In the genomic region with DNA sequence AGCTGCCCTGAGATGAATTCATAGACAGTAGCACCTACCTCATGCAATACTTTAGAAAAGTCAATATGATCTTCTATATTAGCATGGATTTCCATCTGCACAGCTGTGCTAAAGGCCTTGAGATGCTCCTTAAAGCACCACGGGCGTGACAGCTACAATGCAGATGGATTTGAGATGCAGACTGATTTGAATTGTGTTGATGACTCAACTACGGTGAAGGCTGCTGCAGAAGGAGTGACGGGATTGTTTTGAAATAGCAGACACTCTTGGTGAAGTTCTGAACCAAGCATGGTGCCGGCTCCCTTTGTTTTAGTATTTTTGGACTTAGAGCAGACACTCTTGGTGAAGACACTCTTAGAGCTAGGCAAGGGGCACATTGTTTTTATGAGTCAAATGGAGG, we compare ENCODE assay signal across 23 cellular contexts.
"Had no signal": no experiment of that assay in that cellular context is flagged by ENCODE, and none has a peak within 500 bp of the region (broad histone marks: within the 10 kb centered on the region; RNA-seq: fewer than 3 reads in every experiment).

No MANE protein-coding gene starts in this region.

- H3K4me1 ChIP-seq: left lung, right lobe of liver, transverse colon had no signal

- H3K9me3 Mint-ChIP-seq: naive B cell; nephron progenitor cell; stimulated activated memory B cell treated with anti-CD40 and anti-IgM and Interleukin-4, amounts not matched to agents 10 μg/mL and 1 μg/mL and 100 μg/mL, for 72 hours; stimulated activated naive CD8-positive, alpha-beta T cell treated with anti-CD3 and anti-CD28 coated beads, Interleukin-15, Interleukin-2, amounts not matched to agents 100 ng/mL and 50 ng/mL, for 24 hours had no signal

- H3K4me1 Mint-ChIP-seq: naive B cell; stimulated activated memory B cell treated with anti-CD40 and anti-IgM and Interleukin-4, amounts not matched to agents 10 μg/mL and 1 μg/mL and 100 μg/mL, for 72 hours had no signal

- H3K27ac Mint-ChIP-seq: naive B cell; nephron progenitor cell; stimulated activated memory B cell treated with anti-CD40 and anti-IgM and Interleukin-4, amounts not matched to agents 10 μg/mL and 1 μg/mL and 100 μg/mL, for 72 hours; stimulated activated naive CD8-positive, alpha-beta T cell treated with anti-CD3 and anti-CD28 coated beads, Interleukin-15, Interleukin-2, amounts not matched to agents 100 ng/mL and 50 ng/mL, for 24 hours had no signal

- FAIRE-seq: endometrium, keratinocyte had no signal

- H3K27ac ChIP-seq: esophagus muscularis mucosa, left lung, psoas muscle, right lobe of liver, spleen, transverse colon had no signal

- H3K27me3 Mint-ChIP-seq: stimulated activated naive CD8-positive, alpha-beta T cell treated with anti-CD3 and anti-CD28 coated beads, Interleukin-15, Interleukin-2, amounts not matched to agents 100 ng/mL and 50 ng/mL, for 24 hours had no signal

- DNase-seq: cortex of kidney; effector memory CD4-positive, alpha-beta T cell; gastrocnemius medialis; left lung; mesenchymal stem cell; midbrain; naive B cell; nephron progenitor cell; psoas muscle; retina; right lobe of liver; spleen; stimulated activated CD4-positive, alpha-beta T cell treated with anti-CD3 and anti-CD28 coated beads, Interleukin-15, amount 100 ng/mL, for 24 hours; stimulated activated CD4-positive, alpha-beta T cell treated with anti-CD3 and anti-CD28 coated beads, Interleukin-1b, Interleukin-23, amount 100 ng/mL, for 48 hours; stimulated activated CD4-positive, alpha-beta T cell treated with anti-CD3 and anti-CD28 coated beads, Interleukin-4, amount 100 ng/mL, for 24 hours; transverse colon had no signal

- H3K4me3 ChIP-seq: esophagus muscularis mucosa, gastrocnemius medialis, left lung, lung, psoas muscle, right lobe of liver, spleen, thoracic aorta, transverse colon had no signal

- H3K9me3 ChIP-seq: esophagus muscularis mucosa, gastrocnemius medialis, left lung, psoas muscle, right lobe of liver, spleen, thoracic aorta, transverse colon had no signal

- ATAC-seq: gastrocnemius medialis; left lung; psoas muscle; right lobe of liver; stimulated activated memory B cell treated with anti-CD40 and anti-IgM and Interleukin-4, amounts not matched to agents 10 μg/mL and 1 μg/mL and 100 μg/mL, for 72 hours had no signal

- H3K27me3 ChIP-seq: esophagus muscularis mucosa, gastrocnemius medialis, right lobe of liver, spleen, transverse colon had no signal

- H3K36me3 ChIP-seq: gastrocnemius medialis, right lobe of liver, transverse colon had no signal

- H3K36me3 Mint-ChIP-seq: stimulated activated memory B cell treated with anti-CD40 and anti-IgM and Interleukin-4, amounts not matched to agents 10 μg/mL and 1 μg/mL and 100 μg/mL, for 72 hours had no signal

- H3K4me3 Mint-ChIP-seq: naive B cell; nephron progenitor cell; stimulated activated memory B cell treated with anti-CD40 and anti-IgM and Interleukin-4, amounts not matched to agents 10 μg/mL and 1 μg/mL and 100 μg/mL, for 72 hours; stimulated activated naive CD8-positive, alpha-beta T cell treated with anti-CD3 and anti-CD28 coated beads, Interleukin-15, Interleukin-2, amounts not matched to agents 100 ng/mL and 50 ng/mL, for 24 hours had no signal
